15 cellular contexts compared by ENCODE assay signal in the genomic region with DNA sequence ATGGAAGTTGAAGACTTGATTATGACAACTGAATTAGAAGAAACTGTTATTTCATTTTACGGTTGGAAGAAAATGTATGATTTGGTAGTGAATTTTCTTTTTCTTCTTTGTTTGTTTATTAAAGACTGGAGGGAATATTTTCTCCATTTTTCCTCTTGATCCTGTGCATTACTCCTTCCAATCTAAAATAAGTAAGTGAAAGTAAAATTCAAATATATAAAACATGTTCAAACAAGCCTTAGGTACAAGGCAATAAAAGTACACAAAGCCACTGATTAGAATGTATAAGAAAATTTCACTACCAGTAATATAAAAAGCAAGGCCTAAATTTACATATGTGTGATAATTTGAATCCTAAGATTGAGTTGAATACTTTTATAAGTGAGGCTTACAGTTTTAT.
"Had no signal": no experiment of that assay in that cellular context is flagged by ENCODE, and none has a peak within 500 bp of the region (broad histone marks: within the 10 kb centered on the region; RNA-seq: fewer than 3 reads in every experiment).

No MANE protein-coding gene starts in this region.

- ATAC-seq: activated CD4-positive, CD25-positive, alpha-beta regulatory T cell treated with anti-CD3 and anti-CD28 coated beads, Interleukin-2, amount 50 U/mL, for 24 hours; activated T-helper 17 cell treated with anti-CD3 and anti-CD28 coated beads, Interleukin-2, amount 50 U/mL, for 72 hours; naive thymus-derived CD8-positive, alpha-beta T cell; stimulated activated naive CD8-positive, alpha-beta T cell treated with anti-CD3 and anti-CD28 coated beads, Interleukin-15, Interleukin-2, amounts not matched to agents 100 U/mL and 50 U/mL, for 24 hours had no signal

- H3K9me3 Mint-ChIP-seq: type B pancreatic cell had no signal

- H3K27ac ChIP-seq: ascending aorta, cardiac muscle cell, dorsolateral prefrontal cortex, neutrophil had no signal

- H3K4me1 Mint-ChIP-seq: activated T-helper 17 cell treated with anti-CD3 and anti-CD28 coated beads, Interleukin-2, amount 50 U/mL, for 72 hours; naive thymus-derived CD8-positive, alpha-beta T cell had no signal

- H3K27me3 Mint-ChIP-seq: activated T-helper 17 cell treated with anti-CD3 and anti-CD28 coated beads, Interleukin-2, amount 50 U/mL, for 72 hours; naive thymus-derived CD8-positive, alpha-beta T cell; type B pancreatic cell had no signal

- H3K4me3 Mint-ChIP-seq: activated T-helper 17 cell treated with anti-CD3 and anti-CD28 coated beads, Interleukin-2, amount 50 U/mL, for 72 hours; naive thymus-derived CD8-positive, alpha-beta T cell; type B pancreatic cell had no signal

- H3K27ac Mint-ChIP-seq: activated T-helper 17 cell treated with anti-CD3 and anti-CD28 coated beads, Interleukin-2, amount 50 U/mL, for 72 hours; type B pancreatic cell had no signal

- H3K4me1 ChIP-seq: ascending aorta had no signal

- H3K4me3 ChIP-seq: ascending aorta, cardiac muscle cell, dorsolateral prefrontal cortex, lung had no signal

- H3K9me3 ChIP-seq: ascending aorta, neutrophil had no signal

- H3K36me3 ChIP-seq: ascending aorta, cardiac muscle cell, neutrophil had no signal

- DNase-seq: activated naive CD4-positive, alpha-beta T cell treated with Interleukin-2 at 50 U/mL for 16 hours; dorsolateral prefrontal cortex; erythroblast; glutamatergic neuron; naive thymus-derived CD8-positive, alpha-beta T cell; posterior cingulate gyrus; retina; stimulated activated naive CD8-positive, alpha-beta T cell treated with anti-CD3 and anti-CD28 coated beads, Interleukin-15, Interleukin-2, amounts not matched to agents 100 U/mL and 50 U/mL, for 24 hours had no signal

- H3K27me3 ChIP-seq: ascending aorta, cardiac muscle cell, dorsolateral prefrontal cortex, neutrophil had no signal

- H3K36me3 Mint-ChIP-seq: naive thymus-derived CD8-positive, alpha-beta T cell; type B pancreatic cell had no signal
